In the genomic region with DNA sequence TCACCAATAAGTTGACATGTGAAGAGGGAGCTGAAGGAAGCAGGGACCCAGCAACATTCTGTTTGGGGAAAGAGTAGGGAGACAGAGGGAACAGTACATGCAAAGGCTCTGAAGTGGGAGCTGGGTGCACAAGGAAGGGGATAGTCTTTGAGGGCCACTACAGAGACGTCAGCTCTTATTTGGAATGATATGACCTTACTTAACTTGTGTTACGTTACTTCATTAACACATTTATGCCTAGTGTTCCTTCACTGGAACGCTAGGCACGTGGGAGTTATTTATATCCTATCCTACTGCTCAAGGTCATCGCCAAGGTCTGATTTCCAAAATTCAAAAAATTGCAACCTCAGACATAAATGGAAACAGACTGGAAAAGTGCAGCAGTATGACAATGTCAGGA, we compare ENCODE assay signal across 33 cellular contexts. TPM values are rescaled to one million over a fixed set of nuclear protein-coding genes. Genes with fewer than 3 reads are reported as not detected.
"Had no signal": no experiment of that assay in that cellular context is flagged by ENCODE, and none has a peak within 500 bp of the region (broad histone marks: within the 10 kb centered on the region; RNA-seq: fewer than 3 reads in every experiment).

No MANE protein-coding gene starts in this region.

- H3K9me3 ChIP-seq: breast epithelium, esophagus muscularis mucosa, lower lobe of right lung, SK-N-SH, thoracic aorta, uterus had no signal

- H3K9me3 Mint-ChIP-seq: activated naive CD4-positive, alpha-beta T cell treated with anti-CD3 and anti-CD28 coated beads for 36 hours; natural killer cell; neural progenitor cell; type B pancreatic cell had no signal

- H3K4me2 ChIP-seq: neural progenitor cell, SK-N-SH had no signal

- H3K4me1 Mint-ChIP-seq: neural progenitor cell had no signal

- H3K27me3 ChIP-seq: breast epithelium, esophagus muscularis mucosa, foreskin keratinocyte, neural progenitor cell, uterus had no signal

- H3K4me3 ChIP-seq: breast epithelium, esophagus muscularis mucosa, lower lobe of right lung, neural progenitor cell, skin epidermis, thoracic aorta, uterus had no signal

- H3K27ac Mint-ChIP-seq: activated naive CD4-positive, alpha-beta T cell treated with anti-CD3 and anti-CD28 coated beads for 36 hours; natural killer cell; neural progenitor cell; T-helper 17 cell; type B pancreatic cell had no signal

- H3K9ac ChIP-seq: neural progenitor cell, SK-N-SH had no signal

- H3K36me3 Mint-ChIP-seq: natural killer cell had no signal

- H3K4me3 Mint-ChIP-seq: activated naive CD4-positive, alpha-beta T cell treated with anti-CD3 and anti-CD28 coated beads for 36 hours; natural killer cell; neural progenitor cell; T-helper 17 cell; type B pancreatic cell had no signal

- H3K4me1 ChIP-seq: breast epithelium, neural progenitor cell, uterus had no signal

- H3K36me3 ChIP-seq: breast epithelium, neural progenitor cell, uterus had no signal

- H3K27me3 Mint-ChIP-seq: T-helper 17 cell, type B pancreatic cell had no signal

- H3K27ac ChIP-seq: breast epithelium, esophagus muscularis mucosa, foreskin keratinocyte, lower lobe of right lung, neural progenitor cell, skin epidermis, thoracic aorta, uterus, WERI-Rb-1 had no signal

- DNase-seq: activated CD4-positive, alpha-beta T cell treated with anti-CD3 and anti-CD28 coated beads, Interleukin-2, amount 50 U/mL, for 1 hour; activated CD4-positive, CD25-positive, alpha-beta regulatory T cell treated with anti-CD3 and anti-CD28 coated beads, Interleukin-2, amount 50 U/mL, for 72 hours; activated effector memory CD4-positive, alpha-beta T cell treated with anti-CD3 and anti-CD28 coated beads, Interleukin-2, amount 50 U/mL, for 16 hours; activated naive CD4-positive, alpha-beta T cell treated with anti-CD3 and anti-CD28 coated beads for 36 hours; activated T-cell treated with anti-CD3 and anti-CD28 coated beads for 4 hours; dermis blood vessel endothelial cell; effector CD4-positive, alpha-beta T cell; foreskin keratinocyte; hippocampal formation; left colon; lower lobe of right lung; mesenchymal stem cell; natural killer cell; occipital lobe; SK-N-SH; stimulated activated CD4-positive, alpha-beta T cell treated with anti-CD3 and anti-CD28 coated beads, Interleukin-12 subunit alpha, Interleukin-12 subunit beta, amount 100 ng/mL, for 4 hours; stimulated activated CD4-positive, alpha-beta T cell treated with anti-CD3 and anti-CD28 coated beads, Interleukin-4, amount 100 ng/mL, for 1 hour; stimulated activated naive CD8-positive, alpha-beta T cell treated with anti-CD3 and anti-CD28 coated beads, Interleukin-15, Interleukin-2, amounts not matched to agents 100 U/mL and 50 U/mL, for 24 hours; SW 1271; T-helper 17 cell; T1000; uterus; WERI-Rb-1 had no signal

- ATAC-seq: foreskin keratinocyte; left colon; lower lobe of right lung; natural killer cell; sciatic nerve; stimulated activated naive CD8-positive, alpha-beta T cell treated with anti-CD3 and anti-CD28 coated beads, Interleukin-15, Interleukin-2, amounts not matched to agents 100 U/mL and 50 U/mL, for 24 hours; T-helper 17 cell had no signal

- H2AFZ ChIP-seq: neural progenitor cell had no signal

RNA-seq across cellular contexts. Expression of a gene that starts 38.4 kb away (rescaled TPM):
- total RNA-seq: activated naive CD4-positive, alpha-beta T cell treated with anti-CD3 and anti-CD28 coated beads for 36 hours; breast epithelium; dermis blood vessel endothelial cell; esophagus muscularis mucosa; foreskin keratinocyte; glomerular endothelial cell; left colon; lower lobe of right lung; natural killer cell; occipital lobe; sciatic nerve; subcutaneous adipose tissue; T-helper 17 cell; thoracic aorta; uterus had no signal
- polyA plus RNA-seq: foreskin keratinocyte, keratinocyte, SK-N-SH had no signal

RNA-seq across cellular contexts. Expression of a gene that starts 51.6 kb away (rescaled TPM):
- total RNA-seq: activated naive CD4-positive, alpha-beta T cell treated with anti-CD3 and anti-CD28 coated beads for 36 hours; breast epithelium; dermis blood vessel endothelial cell; esophagus muscularis mucosa; foreskin keratinocyte; glomerular endothelial cell; left colon; lower lobe of right lung; natural killer cell; occipital lobe; sciatic nerve; subcutaneous adipose tissue; T-helper 17 cell; thoracic aorta; uterus had no signal
- polyA plus RNA-seq: foreskin keratinocyte, keratinocyte, SK-N-SH had no signal
